ENCODE assay signal across 8 cellular contexts in the genomic region with DNA sequence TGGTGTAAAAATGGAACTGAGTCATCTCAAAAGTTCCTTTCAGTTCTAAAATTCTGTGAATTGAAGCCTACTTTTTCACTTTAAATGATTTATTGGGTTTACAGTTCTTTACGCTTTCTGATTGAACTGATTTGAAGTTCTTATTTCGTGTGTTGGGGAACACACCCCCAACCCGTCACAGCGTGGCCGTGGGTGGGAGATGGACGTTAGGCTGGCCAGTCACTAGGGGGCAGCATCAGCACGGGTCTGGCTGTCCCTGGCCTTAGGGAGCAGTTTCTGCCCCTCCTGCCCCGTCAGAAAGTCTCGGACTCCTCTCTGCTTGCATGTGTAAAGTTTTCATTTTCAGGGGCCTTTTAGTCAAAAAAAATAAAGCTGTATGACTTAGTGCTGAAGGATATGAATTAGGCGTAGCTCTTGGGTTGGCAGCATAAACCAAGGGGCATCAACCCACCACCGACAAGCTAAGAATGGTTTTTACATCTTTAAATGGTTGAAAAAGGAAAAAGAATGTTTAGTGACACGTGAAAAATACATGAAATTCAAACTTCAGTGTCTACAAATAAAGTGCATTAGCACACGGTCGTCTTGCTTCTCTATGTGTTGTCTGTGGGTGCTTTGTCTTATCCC.
DNase-seq lines count a peak whose midpoint lies in the region; ATAC-seq and TF ChIP-seq lines count a peak whose summit lies in the region.

No MANE protein-coding gene starts in this region.

- no peak overlapping the region for H3K4me3 ChIP-seq in BLaER1
- H3K4me3 ChIP-seq in epithelial cell of esophagus (ENCODE audit: low read length) = no peak overlapping the region

- peak overlapping the region; percentile 89 for H3K4me2 ChIP-seq in BLaER1

- ATAC-seq in GM19025 (IDR thresholded peaks at IDR 0.05; ENCODE audit: low read depth, unreplicated experiment) (peak; percentile 72), HG03378 (IDR thresholded peaks at IDR 0.05; ENCODE audit: unreplicated experiment) (peak; percentile 72), naive B cell (ENCODE audit: low read depth in 2 of 2) (peak; percentile 33 to 46)
- peak; percentile 71 to 75 for ATAC-seq in stimulated activated naive B cell treated with anti-CD40 and anti-IgM and Interleukin-4, amounts not matched to agents 10 μg/mL and 1 μg/mL and 100 μg/mL, for 72 hours (replicated peaks)

- H4K20me1 ChIP-seq in BLaER1 = no peaks in the 10 kb centered on the region

- no peaks in the 10 kb centered on the region for H3K9me3 ChIP-seq in BLaER1

- no peaks in the 10 kb centered on the region for H3K9me3 Mint-ChIP-seq in naive B cell
- no peaks in the 10 kb centered on the region for H3K9me3 Mint-ChIP-seq in stimulated activated naive B cell treated with anti-CD40 and anti-IgM and Interleukin-4, amounts not matched to agents 10 μg/mL and 1 μg/mL and 100 μg/mL, for 72 hours

- H3K4me1 ChIP-seq in BLaER1 = peaks cover 69% of the 10 kb centered on the region

- no peak overlapping the region for H3K4me3 Mint-ChIP-seq in naive B cell
- H3K4me3 Mint-ChIP-seq in stimulated activated naive B cell treated with anti-CD40 and anti-IgM and Interleukin-4, amounts not matched to agents 10 μg/mL and 1 μg/mL and 100 μg/mL, for 72 hours = peak overlapping the region in 1 of 2 donors; percentile 66

- peak; percentile 60 for DNase-seq in NOMO-1 treated with dmso at 0.1 percent for 144 hours (lab: John Stamatoyannopoulos, UW; ENCODE audit: unreplicated experiment)
- DNase-seq in activated T-cell treated with anti-CD3 and anti-CD28 coated beads for 1 hour (ENCODE audit: low read depth) = peak; percentile 29
- peak; percentile 70 for DNase-seq in epithelial cell of esophagus (ENCODE audit: low read depth)
- peak; percentile 45 for DNase-seq in naive B cell
- peak; percentile 61 for DNase-seq in stimulated activated naive B cell treated with anti-CD40 and anti-IgM and Interleukin-4, amounts not matched to agents 10 μg/mL and 1 μg/mL and 100 μg/mL, for 72 hours

- no peaks in the 10 kb centered on the region for H3K27me3 ChIP-seq in BLaER1

- no peak overlapping the region for H3K27ac Mint-ChIP-seq in naive B cell
- H3K27ac Mint-ChIP-seq in stimulated activated naive B cell treated with anti-CD40 and anti-IgM and Interleukin-4, amounts not matched to agents 10 μg/mL and 1 μg/mL and 100 μg/mL, for 72 hours = peak overlapping the region; percentile 73

- no peak overlapping the region for H3K9ac ChIP-seq in BLaER1

- H3K36me3 ChIP-seq in BLaER1 = peaks cover 8% of the 10 kb centered on the region

- H3K4me1 Mint-ChIP-seq in naive B cell = peaks cover 9 to 23% (median 12%) of the 10 kb centered on the region in 3 donors
- peaks cover 25 to 46% of the 10 kb centered on the region in 2 donors for H3K4me1 Mint-ChIP-seq in stimulated activated naive B cell treated with anti-CD40 and anti-IgM and Interleukin-4, amounts not matched to agents 10 μg/mL and 1 μg/mL and 100 μg/mL, for 72 hours

- no peaks in the 10 kb centered on the region for H3K36me3 Mint-ChIP-seq in naive B cell
- H3K36me3 Mint-ChIP-seq in stimulated activated naive B cell treated with anti-CD40 and anti-IgM and Interleukin-4, amounts not matched to agents 10 μg/mL and 1 μg/mL and 100 μg/mL, for 72 hours = peaks cover 24 to 25% of the 10 kb centered on the region in 2 donors

- no peaks in the 10 kb centered on the region for H3K27me3 Mint-ChIP-seq in naive B cell
- H3K27me3 Mint-ChIP-seq in stimulated activated naive B cell treated with anti-CD40 and anti-IgM and Interleukin-4, amounts not matched to agents 10 μg/mL and 1 μg/mL and 100 μg/mL, for 72 hours = no peaks in the 10 kb centered on the region

- peak overlapping the region; percentile 85; the same call in 1 of the 2 replicates for H3K27ac ChIP-seq in BLaER1

- TF ChIP-seq CTCF in epithelial cell of esophagus (IDR thresholded peaks at IDR 0.05; ENCODE audit: insufficient read depth, low read depth, low read length, missing control alignments) = peak; percentile 93
